In the genomic region with DNA sequence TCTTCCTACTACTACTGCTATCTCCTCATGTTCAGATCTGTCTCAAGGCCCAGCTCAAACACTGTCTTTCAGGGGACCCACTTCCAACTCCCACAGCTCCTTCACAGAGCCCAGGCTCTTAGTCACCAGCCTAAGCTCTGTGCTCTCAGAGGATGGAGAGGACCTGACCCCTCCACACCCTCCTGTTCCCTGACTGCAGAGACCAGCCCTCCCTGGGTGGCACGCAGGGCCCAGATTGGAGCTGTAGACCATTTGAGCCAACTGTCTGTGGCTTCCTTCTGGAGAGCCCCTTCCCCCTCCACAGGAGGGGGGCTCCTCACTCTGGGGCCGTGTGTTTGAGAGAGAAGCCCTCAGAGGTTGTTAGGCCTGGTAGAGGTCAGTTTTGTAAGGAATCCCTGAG, we compare ENCODE assay signal across 21 cellular contexts. TPM values are rescaled to one million over a fixed set of nuclear protein-coding genes. Genes with fewer than 3 reads are reported as not detected.
A peak's percentile ranks its signal among the peaks of the same experiment; 100 is the strongest.
DNase-seq lines count a peak whose midpoint lies in the region; ATAC-seq and TF ChIP-seq lines count a peak whose summit lies in the region.
"Had no signal": no experiment of that assay in that cellular context is flagged by ENCODE, and none has a peak within 500 bp of the region (broad histone marks: within the 10 kb centered on the region; RNA-seq: fewer than 3 reads in every experiment).

No MANE protein-coding gene starts in this region.

- H3K9me3 ChIP-seq in mesenchymal stem cell (ENCODE audit: control insufficient read depth, low read length): no peaks in the 10 kb centered on the region
- H3K9me3 ChIP-seq: Caco-2 had no signal

- POLR2A ChIA-PET in activated CD8-positive, alpha-beta T cell treated with anti-CD3 and anti-CD28 coated beads for 36 hours (lab: Charles Lee): no interaction called here

- no peak overlapping the region for H3K4me2 ChIP-seq in mesenchymal stem cell (ENCODE audit: low read length, poor library complexity, severe bottlenecking)

- H3K14ac ChIP-seq in mesenchymal stem cell (ENCODE audit: low read length in 2 of 2): no peak overlapping the region

- no peaks in the 10 kb centered on the region for H3K36me3 Mint-ChIP-seq in activated naive CD8-positive, alpha-beta T cell
- no peaks in the 10 kb centered on the region for H3K36me3 Mint-ChIP-seq in activated naive CD8-positive, alpha-beta T cell treated with anti-CD3 and anti-CD28 coated beads for 36 hours
- no peaks in the 10 kb centered on the region for H3K36me3 Mint-ChIP-seq in activated CD8-positive, alpha-beta T cell treated with anti-CD3 and anti-CD28 coated beads for 36 hours (ENCODE audit: low read depth)

- no peaks in the 10 kb centered on the region for H3K27me3 Mint-ChIP-seq in activated naive CD8-positive, alpha-beta T cell
- H3K27me3 Mint-ChIP-seq in activated naive CD8-positive, alpha-beta T cell treated with anti-CD3 and anti-CD28 coated beads for 36 hours: no peaks in the 10 kb centered on the region
- no peaks in the 10 kb centered on the region for H3K27me3 Mint-ChIP-seq in activated CD8-positive, alpha-beta T cell treated with anti-CD3 and anti-CD28 coated beads for 36 hours

- no peak for DNase-seq in activated naive CD8-positive, alpha-beta T cell treated with anti-CD3 and anti-CD28 coated beads for 36 hours
- DNase-seq in activated CD8-positive, alpha-beta T cell treated with anti-CD3 and anti-CD28 coated beads for 36 hours: no peak
- DNase-seq in mesenchymal stem cell (no peak), ureter (ENCODE audit: low spot score) (peak; percentile 18), NOMO-1 treated with DMSO at 0.1 percent for 48 hours (lab: John Stamatoyannopoulos, UW; ENCODE audit: unreplicated experiment) (no peak), left lobe of liver (ENCODE audit: low spot score) (no peak)
- DNase-seq: C1 segment of cervical spinal cord, Caco-2, DMS153, GM23248, MV-4-11, NCI-H1417 treated with DMSO at 0.1 percent for 48 hours, NCI-H1930, NCI-H446, NCI-H69, PC-3 had no signal

- H3K27me3 ChIP-seq in mesenchymal stem cell (ENCODE audit: control insufficient read depth in 1 of 2, insufficient read depth in 1 of 2, low read length in 2 of 2): no peaks in the 10 kb centered on the region

- no peak overlapping the region for H2BK120ac ChIP-seq in mesenchymal stem cell (ENCODE audit: low read depth, low read length)

- H4K8ac ChIP-seq in mesenchymal stem cell (ENCODE audit: low read length): no peak overlapping the region

- no peak overlapping the region for H2BK15ac ChIP-seq in mesenchymal stem cell (ENCODE audit: low read depth, poor library complexity, severe bottlenecking)

- peaks cover 7 to 12% of the 10 kb centered on the region in 2 experiments for H3K36me3 ChIP-seq in mesenchymal stem cell (ENCODE audit: control insufficient read depth in 1 of 2, insufficient read depth in 2 of 2, low read depth in 1 of 2, low read length in 2 of 2)

- peak overlapping the region; percentile 25 for H3K27ac Mint-ChIP-seq in activated naive CD8-positive, alpha-beta T cell
- H3K27ac Mint-ChIP-seq in activated naive CD8-positive, alpha-beta T cell treated with anti-CD3 and anti-CD28 coated beads for 36 hours: no peak overlapping the region
- H3K27ac Mint-ChIP-seq in activated CD8-positive, alpha-beta T cell treated with anti-CD3 and anti-CD28 coated beads for 36 hours: peak overlapping the region; percentile 7

- CTCF ChIA-PET in activated CD8-positive, alpha-beta T cell treated with anti-CD3 and anti-CD28 coated beads for 36 hours (lab: Charles Lee): interaction anchor here (1.1 to 1.4 kb wide), 2 partner anchors 9 to 63 kb away, joined by 3 to 5 read pairs; partner anchors contain the start of gene SNPH

- H3K4me3 ChIP-seq in mesenchymal stem cell (ENCODE audit: insufficient read depth in 1 of 2, low read depth in 1 of 2, low read length in 2 of 2): no peak overlapping the region
- H3K4me3 ChIP-seq: GM23248 had no signal

- no peak overlapping the region for H3K4me3 Mint-ChIP-seq in activated naive CD8-positive, alpha-beta T cell
- H3K4me3 Mint-ChIP-seq in activated naive CD8-positive, alpha-beta T cell treated with anti-CD3 and anti-CD28 coated beads for 36 hours: no peak overlapping the region
- no peak overlapping the region for H3K4me3 Mint-ChIP-seq in activated CD8-positive, alpha-beta T cell treated with anti-CD3 and anti-CD28 coated beads for 36 hours

- no peak overlapping the region for H3K27ac ChIP-seq in mesenchymal stem cell (ENCODE audit: low read length, poor library complexity, severe bottlenecking)
- H3K27ac ChIP-seq: GM23248, HL-60, RWPE1 had no signal

- no peak overlapping the region for H4K91ac ChIP-seq in mesenchymal stem cell (ENCODE audit: low read length)

- H3K23ac ChIP-seq in mesenchymal stem cell (ENCODE audit: low read length in 2 of 2): no peak overlapping the region

- 72% methylated on average over 2 of the region's 2 CpGs for WGBS in mesenchymal stem cell

- H3K4ac ChIP-seq in mesenchymal stem cell (ENCODE audit: low read depth in 1 of 2, low read length in 2 of 2): no peak overlapping the region

- no peak overlapping the region for H3K18ac ChIP-seq in mesenchymal stem cell (ENCODE audit: low read depth in 1 of 2, low read length in 2 of 2)

- peaks cover 30% of the 10 kb centered on the region for H3K4me1 ChIP-seq in mesenchymal stem cell (ENCODE audit: control insufficient read depth, insufficient read depth, low read depth, low read length)
- H3K4me1 ChIP-seq: Caco-2 had no signal

- peaks cover 61% of the 10 kb centered on the region for H3K4me1 Mint-ChIP-seq in activated naive CD8-positive, alpha-beta T cell (ENCODE audit: low read depth)
- peaks cover 8% of the 10 kb centered on the region for H3K4me1 Mint-ChIP-seq in activated naive CD8-positive, alpha-beta T cell treated with anti-CD3 and anti-CD28 coated beads for 36 hours
- H3K4me1 Mint-ChIP-seq in activated CD8-positive, alpha-beta T cell treated with anti-CD3 and anti-CD28 coated beads for 36 hours (ENCODE audit: low read depth): peaks cover 36% of the 10 kb centered on the region

- no peak for ATAC-seq in activated CD8-positive, alpha-beta T cell treated with anti-CD3 and anti-CD28 coated beads for 36 hours
- ATAC-seq in left lobe of liver: no peak
- ATAC-seq: HCT116, PC-3 had no signal

- no peaks in the 10 kb centered on the region for H3K9me3 Mint-ChIP-seq in activated naive CD8-positive, alpha-beta T cell (ENCODE audit: low read depth)
- H3K9me3 Mint-ChIP-seq in activated naive CD8-positive, alpha-beta T cell treated with anti-CD3 and anti-CD28 coated beads for 36 hours: no peaks in the 10 kb centered on the region
- H3K9me3 Mint-ChIP-seq in activated CD8-positive, alpha-beta T cell treated with anti-CD3 and anti-CD28 coated beads for 36 hours: no peaks in the 10 kb centered on the region

- peak overlapping the region; percentile 5 for H2AK5ac ChIP-seq in mesenchymal stem cell (ENCODE audit: low read length, severe bottlenecking)

- no peak overlapping the region for H2AFZ ChIP-seq in mesenchymal stem cell (ENCODE audit: low read depth, low read length)
- H2AFZ ChIP-seq: GM23248 had no signal

- no peak for TF ChIP-seq CTCF in activated CD8-positive, alpha-beta T cell treated with anti-CD3 and anti-CD28 coated beads for 36 hours (IDR thresholded peaks at IDR 0.05)

- no peak overlapping the region for H2BK5ac ChIP-seq in mesenchymal stem cell (ENCODE audit: low read depth, low read length, poor library complexity, severe bottlenecking)

- intact Hi-C loops in activated CD8-positive, alpha-beta T cell treated with anti-CD3 and anti-CD28 coated beads for 36 hours (cut with micrococcal nuclease): no loop called here

- no peak overlapping the region for H3K9ac ChIP-seq in mesenchymal stem cell (ENCODE audit: low read length)
- H3K9ac ChIP-seq: GM23248 had no signal

- no peak overlapping the region for H2BK12ac ChIP-seq in mesenchymal stem cell (ENCODE audit: low read length in 2 of 2)

- H3K79me1 ChIP-seq in mesenchymal stem cell (replicated peaks; ENCODE audit: low read length, poor library complexity, severe bottlenecking): peaks cover 36% of the 10 kb centered on the region

RNA-seq across cellular contexts. Expression of gene SNPH, which starts 9.8 kb away (rescaled TPM):
- 1 to 10 TPM; 3.2 to 3.6 TPM for total RNA-seq in activated naive CD8-positive, alpha-beta T cell treated with anti-CD3 and anti-CD28 coated beads for 36 hours
- 1 to 10 TPM; 3.7 to 4.1 TPM for total RNA-seq in activated CD8-positive, alpha-beta T cell treated with anti-CD3 and anti-CD28 coated beads for 36 hours
- polyA plus RNA-seq in mesenchymal stem cell (2013, experiment 1 of 2): 10.0 TPM
- 9.5 TPM for polyA plus RNA-seq in mesenchymal stem cell (2013, experiment 2 of 2)
- 6.0 TPM for total RNA-seq in ureter
- total RNA-seq in left lobe of liver: 0.20 TPM

RNA-seq across cellular contexts. Expression of gene RAD21L1, which starts 50.1 kb away (rescaled TPM):
- total RNA-seq in activated naive CD8-positive, alpha-beta T cell treated with anti-CD3 and anti-CD28 coated beads for 36 hours: not detected
- total RNA-seq in activated CD8-positive, alpha-beta T cell treated with anti-CD3 and anti-CD28 coated beads for 36 hours: under 1 TPM; 0.18 to 0.25 TPM
- 0.23 TPM for polyA plus RNA-seq in mesenchymal stem cell (2013, experiment 1 of 2)
- polyA plus RNA-seq in mesenchymal stem cell (2013, experiment 2 of 2): 0.29 TPM
- total RNA-seq in ureter (not detected), left lobe of liver (not detected)
- total RNA-seq: A673, Caco-2, GM23248 had no signal

RNA-seq across cellular contexts. Expression of gene SDCBP2, which starts 53.0 kb away (rescaled TPM):
- 1 to 10 TPM; 3.3 to 3.9 TPM for total RNA-seq in activated naive CD8-positive, alpha-beta T cell treated with anti-CD3 and anti-CD28 coated beads for 36 hours
- total RNA-seq in activated CD8-positive, alpha-beta T cell treated with anti-CD3 and anti-CD28 coated beads for 36 hours: 1 to 10 TPM; 3.0 to 3.7 TPM
- polyA plus RNA-seq in mesenchymal stem cell (2013, experiment 1 of 2): 1.6 TPM
- 1.8 TPM for polyA plus RNA-seq in mesenchymal stem cell (2013, experiment 2 of 2)
- total RNA-seq in ureter (15.2 TPM), left lobe of liver (6.4 TPM)
